Comparison of ENCODE assay signal across 1 cellular context in genomic region chr6:16836186-16836981, GRCh38.
TF ChIP-seq lines count a peak whose summit lies in the region.

No MANE protein-coding gene starts in this region.

TF ChIP-seq in GM12878, 131 proteins besides CTCF, POLR2A, EP300 and RAD21 (continued from another document and continues in another):
- TF ChIP-seq, protein P1, sequence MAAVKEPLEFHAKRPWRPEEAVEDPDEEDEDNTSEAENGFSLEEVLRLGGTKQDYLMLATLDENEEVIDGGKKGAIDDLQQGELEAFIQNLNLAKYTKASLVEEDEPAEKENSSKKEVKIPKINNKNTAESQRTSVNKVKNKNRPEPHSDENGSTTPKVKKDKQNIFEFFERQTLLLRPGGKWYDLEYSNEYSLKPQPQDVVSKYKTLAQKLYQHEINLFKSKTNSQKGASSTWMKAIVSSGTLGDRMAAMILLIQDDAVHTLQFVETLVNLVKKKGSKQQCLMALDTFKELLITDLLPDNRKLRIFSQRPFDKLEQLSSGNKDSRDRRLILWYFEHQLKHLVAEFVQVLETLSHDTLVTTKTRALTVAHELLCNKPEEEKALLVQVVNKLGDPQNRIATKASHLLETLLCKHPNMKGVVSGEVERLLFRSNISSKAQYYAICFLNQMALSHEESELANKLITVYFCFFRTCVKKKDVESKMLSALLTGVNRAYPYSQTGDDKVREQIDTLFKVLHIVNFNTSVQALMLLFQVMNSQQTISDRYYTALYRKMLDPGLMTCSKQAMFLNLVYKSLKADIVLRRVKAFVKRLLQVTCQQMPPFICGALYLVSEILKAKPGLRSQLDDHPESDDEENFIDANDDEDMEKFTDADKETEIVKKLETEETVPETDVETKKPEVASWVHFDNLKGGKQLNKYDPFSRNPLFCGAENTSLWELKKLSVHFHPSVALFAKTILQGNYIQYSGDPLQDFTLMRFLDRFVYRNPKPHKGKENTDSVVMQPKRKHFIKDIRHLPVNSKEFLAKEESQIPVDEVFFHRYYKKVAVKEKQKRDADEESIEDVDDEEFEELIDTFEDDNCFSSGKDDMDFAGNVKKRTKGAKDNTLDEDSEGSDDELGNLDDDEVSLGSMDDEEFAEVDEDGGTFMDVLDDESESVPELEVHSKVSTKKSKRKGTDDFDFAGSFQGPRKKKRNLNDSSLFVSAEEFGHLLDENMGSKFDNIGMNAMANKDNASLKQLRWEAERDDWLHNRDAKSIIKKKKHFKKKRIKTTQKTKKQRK (IDR thresholded peaks at IDR 0.05; ENCODE audit: low read depth, low read length): no peak
- TF ChIP-seq PAX5 (IDR thresholded peaks at IDR 0.05; ENCODE audit: borderline replicate concordance, low read depth, low read length) (peak; percentile 37; the same call in 1 of the 2 replicates), HCFC1 (IDR thresholded peaks at IDR 0.05; ENCODE audit: low read length) (no peak), TCF12 (IDR thresholded peaks at IDR 0.05; ENCODE audit: low read depth, low read length) (peak; percentile 87), SMARCA5 (IDR thresholded peaks at IDR 0.05) (peak; percentile 19; the same call in 1 of the 2 replicates), JUNB (IDR thresholded peaks at IDR 0.05) (no peak; the same call in 1 of the 2 replicates), EGR1 (IDR thresholded peaks at IDR 0.05; ENCODE audit: borderline replicate concordance in 1 of 2, low read depth in 2 of 2, low read length in 2 of 2) (no peak), ZBTB33 (IDR thresholded peaks at IDR 0.05) (no peak), CUX1 (IDR thresholded peaks at IDR 0.05; ENCODE audit: insufficient replicate concordance, low read depth, low read length) (no peak), POLR2AphosphoS5 (IDR thresholded peaks at IDR 0.05; ENCODE audit: low read length) (peak; percentile 52; the same call in 1 of the 2 replicates), MTA2 (IDR thresholded peaks at IDR 0.05; ENCODE audit: low read depth) (peak; percentile 86), IKZF1 (conservative IDR thresholded peaks at IDR 0.05) (peak; percentile 56), MTA3 (IDR thresholded peaks at IDR 0.05; ENCODE audit: borderline replicate concordance, low read length) (0 out of 2 replicates have a peak, but pooled peaks have one; percentile 77), YY1 (IDR thresholded peaks at IDR 0.05; ENCODE audit: low read depth, low read length) (no peak; the same call in 1 of the 2 replicates), CHD1 (IDR thresholded peaks at IDR 0.05; ENCODE audit: low read depth, low read length) (0 out of 2 replicates have a peak, but pooled peaks have one; percentile 20), NFYA (IDR thresholded peaks at IDR 0.05; ENCODE audit: borderline replicate concordance, low read depth, low read length) (no peak), CHD4 (IDR thresholded peaks at IDR 0.05) (no peak), PAX8 (IDR thresholded peaks at IDR 0.05) (no peak), NBN (IDR thresholded peaks at IDR 0.05) (peak; percentile 65), CHD2 (IDR thresholded peaks at IDR 0.05; ENCODE audit: borderline replicate concordance, low read depth, low read length) (no peak; the same call in 1 of the 2 replicates), POU2F2 (IDR thresholded peaks at IDR 0.05; ENCODE audit: borderline replicate concordance, low read depth, low read length) (0 out of 3 replicates have a peak, but pooled peaks have one; percentile 58), STAT1 (conservative IDR thresholded peaks at IDR 0.05) (no peak), ATF2 (IDR thresholded peaks at IDR 0.05; ENCODE audit: low read length) (peak; percentile 72; the same call in 1 of the 2 replicates), SUPT20H (IDR thresholded peaks at IDR 0.05; ENCODE audit: borderline replicate concordance, control insufficient read depth, low read depth, low read length) (no peak), USF2 (IDR thresholded peaks at IDR 0.05; ENCODE audit: borderline replicate concordance, low read depth, low read length) (no peak), BHLHE40 (IDR thresholded peaks at IDR 0.05; ENCODE audit: borderline replicate concordance in 1 of 2, low read depth in 2 of 2, low read length in 1 of 2) (peak in 1 of 2 experiments; percentile 21; a peak in 1 of 4 replicates), KLF5 (IDR thresholded peaks at IDR 0.05; ENCODE audit: partially characterized antibody) (no peak), MEF2B (IDR thresholded peaks at IDR 0.05; ENCODE audit: partially characterized antibody, poor library complexity, severe bottlenecking) (peak; percentile 89), NFIC (IDR thresholded peaks at IDR 0.05; ENCODE audit: low read depth, low read length) (peak; percentile 62; the same call in 1 of the 2 replicates), RELA (IDR thresholded peaks at IDR 0.05; ENCODE audit: borderline replicate concordance, partially characterized antibody) (no peak), SP1 (IDR thresholded peaks at IDR 0.05; ENCODE audit: low read depth, low read length) (peak; percentile 9), CBX5 (IDR thresholded peaks at IDR 0.05; ENCODE audit: low read depth) (0 out of 2 replicates have a peak, but pooled peaks have one; percentile 61), ZNF24 (IDR thresholded peaks at IDR 0.05) (0 out of 2 replicates have a peak, but pooled peaks have one; percentile 49), WRNIP1 (IDR thresholded peaks at IDR 0.05; ENCODE audit: borderline replicate concordance, low read depth, low read length) (no peak), RUNX3 (IDR thresholded peaks at IDR 0.05; ENCODE audit: low read length) (peak; percentile 37; the same call in 1 of the 2 replicates)
- TF ChIP-seq, protein P2, sequence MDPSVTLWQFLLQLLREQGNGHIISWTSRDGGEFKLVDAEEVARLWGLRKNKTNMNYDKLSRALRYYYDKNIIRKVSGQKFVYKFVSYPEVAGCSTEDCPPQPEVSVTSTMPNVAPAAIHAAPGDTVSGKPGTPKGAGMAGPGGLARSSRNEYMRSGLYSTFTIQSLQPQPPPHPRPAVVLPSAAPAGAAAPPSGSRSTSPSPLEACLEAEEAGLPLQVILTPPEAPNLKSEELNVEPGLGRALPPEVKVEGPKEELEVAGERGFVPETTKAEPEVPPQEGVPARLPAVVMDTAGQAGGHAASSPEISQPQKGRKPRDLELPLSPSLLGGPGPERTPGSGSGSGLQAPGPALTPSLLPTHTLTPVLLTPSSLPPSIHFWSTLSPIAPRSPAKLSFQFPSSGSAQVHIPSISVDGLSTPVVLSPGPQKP (IDR thresholded peaks at IDR 0.05; ENCODE audit: low read depth, low read length): no peak
- TF ChIP-seq, protein P3, sequence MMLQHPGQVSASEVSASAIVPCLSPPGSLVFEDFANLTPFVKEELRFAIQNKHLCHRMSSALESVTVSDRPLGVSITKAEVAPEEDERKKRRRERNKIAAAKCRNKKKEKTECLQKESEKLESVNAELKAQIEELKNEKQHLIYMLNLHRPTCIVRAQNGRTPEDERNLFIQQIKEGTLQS (IDR thresholded peaks at IDR 0.05; ENCODE audit: borderline replicate concordance, extremely low read depth, low read depth, low read length): no peak
- TF ChIP-seq, protein P4, sequence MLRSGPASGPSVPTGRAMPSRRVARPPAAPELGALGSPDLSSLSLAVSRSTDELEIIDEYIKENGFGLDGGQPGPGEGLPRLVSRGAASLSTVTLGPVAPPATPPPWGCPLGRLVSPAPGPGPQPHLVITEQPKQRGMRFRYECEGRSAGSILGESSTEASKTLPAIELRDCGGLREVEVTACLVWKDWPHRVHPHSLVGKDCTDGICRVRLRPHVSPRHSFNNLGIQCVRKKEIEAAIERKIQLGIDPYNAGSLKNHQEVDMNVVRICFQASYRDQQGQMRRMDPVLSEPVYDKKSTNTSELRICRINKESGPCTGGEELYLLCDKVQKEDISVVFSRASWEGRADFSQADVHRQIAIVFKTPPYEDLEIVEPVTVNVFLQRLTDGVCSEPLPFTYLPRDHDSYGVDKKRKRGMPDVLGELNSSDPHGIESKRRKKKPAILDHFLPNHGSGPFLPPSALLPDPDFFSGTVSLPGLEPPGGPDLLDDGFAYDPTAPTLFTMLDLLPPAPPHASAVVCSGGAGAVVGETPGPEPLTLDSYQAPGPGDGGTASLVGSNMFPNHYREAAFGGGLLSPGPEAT (IDR thresholded peaks at IDR 0.05; ENCODE audit: low read depth): peak; percentile 44; the same call in 1 of the 2 replicates
- TF ChIP-seq, protein P5, sequence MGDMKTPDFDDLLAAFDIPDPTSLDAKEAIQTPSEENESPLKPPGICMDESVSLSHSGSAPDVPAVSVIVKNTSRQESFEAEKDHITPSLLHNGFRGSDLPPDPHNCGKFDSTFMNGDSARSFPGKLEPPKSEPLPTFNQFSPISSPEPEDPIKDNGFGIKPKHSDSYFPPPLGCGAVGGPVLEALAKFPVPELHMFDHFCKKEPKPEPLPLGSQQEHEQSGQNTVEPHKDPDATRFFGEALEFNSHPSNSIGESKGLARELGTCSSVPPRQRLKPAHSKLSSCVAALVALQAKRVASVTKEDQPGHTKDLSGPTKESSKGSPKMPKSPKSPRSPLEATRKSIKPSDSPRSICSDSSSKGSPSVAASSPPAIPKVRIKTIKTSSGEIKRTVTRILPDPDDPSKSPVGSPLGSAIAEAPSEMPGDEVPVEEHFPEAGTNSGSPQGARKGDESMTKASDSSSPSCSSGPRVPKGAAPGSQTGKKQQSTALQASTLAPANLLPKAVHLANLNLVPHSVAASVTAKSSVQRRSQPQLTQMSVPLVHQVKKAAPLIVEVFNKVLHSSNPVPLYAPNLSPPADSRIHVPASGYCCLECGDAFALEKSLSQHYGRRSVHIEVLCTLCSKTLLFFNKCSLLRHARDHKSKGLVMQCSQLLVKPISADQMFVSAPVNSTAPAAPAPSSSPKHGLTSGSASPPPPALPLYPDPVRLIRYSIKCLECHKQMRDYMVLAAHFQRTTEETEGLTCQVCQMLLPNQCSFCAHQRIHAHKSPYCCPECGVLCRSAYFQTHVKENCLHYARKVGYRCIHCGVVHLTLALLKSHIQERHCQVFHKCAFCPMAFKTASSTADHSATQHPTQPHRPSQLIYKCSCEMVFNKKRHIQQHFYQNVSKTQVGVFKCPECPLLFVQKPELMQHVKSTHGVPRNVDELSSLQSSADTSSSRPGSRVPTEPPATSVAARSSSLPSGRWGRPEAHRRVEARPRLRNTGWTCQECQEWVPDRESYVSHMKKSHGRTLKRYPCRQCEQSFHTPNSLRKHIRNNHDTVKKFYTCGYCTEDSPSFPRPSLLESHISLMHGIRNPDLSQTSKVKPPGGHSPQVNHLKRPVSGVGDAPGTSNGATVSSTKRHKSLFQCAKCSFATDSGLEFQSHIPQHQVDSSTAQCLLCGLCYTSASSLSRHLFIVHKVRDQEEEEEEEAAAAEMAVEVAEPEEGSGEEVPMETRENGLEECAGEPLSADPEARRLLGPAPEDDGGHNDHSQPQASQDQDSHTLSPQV (IDR thresholded peaks at IDR 0.05): no peak
